5 cellular contexts compared by ENCODE assay signal in genomic region chr18:76600076-76600475, GRCh38.
DNase-seq lines count a peak whose midpoint lies in the region; ATAC-seq and TF ChIP-seq lines count a peak whose summit lies in the region.
"Not testable (repeated sequence)": the region's sequence is repeated elsewhere in the genome, so short reads cannot be mapped to it uniquely, and the experiment has no call there.

No MANE protein-coding gene starts in this region.

- DNase-seq in left lobe of liver (ENCODE audit: low spot score), result peak; percentile 6
- DNase-seq in osteocyte (ENCODE audit: extremely low spot score, unreplicated experiment), result peak; percentile 73
- not testable (repeated sequence) for DNase-seq in testis
- peak; percentile 68 for DNase-seq in type B pancreatic cell (ENCODE audit: extremely low spot score, unreplicated experiment)
- peak; percentile 34 for DNase-seq in ureter (ENCODE audit: low spot score)

- not testable (repeated sequence) for H3K36me3 ChIP-seq in testis (ENCODE audit: low read depth, missing control alignments)

- H3K36me3 Mint-ChIP-seq in osteocyte (ENCODE audit: unreplicated experiment); type B pancreatic cell: not testable (repeated sequence)

- not testable (repeated sequence) for H3K4me1 Mint-ChIP-seq in osteocyte (ENCODE audit: unreplicated experiment); type B pancreatic cell (ENCODE audit: unreplicated experiment)

- H3K4me3 ChIP-seq in testis, result peak overlapping the region; percentile 24 to 39

- not testable (repeated sequence) for TF ChIP-seq CTCF in osteocyte (IDR thresholded peaks at IDR 0.05); testis (IDR thresholded peaks at IDR 0.05); type B pancreatic cell (conservative IDR thresholded peaks at IDR 0.05)

- WGBS in testis, 2 donors, result 91% methylated on average over 19 of the region's 28 CpGs; no CpG with 5 or more reads in 1 of the 2 donors

- not testable (repeated sequence) for TF ChIP-seq POLR2A in testis (IDR thresholded peaks at IDR 0.05)

- H3K27ac Mint-ChIP-seq in osteocyte (ENCODE audit: unreplicated experiment); type B pancreatic cell: not testable (repeated sequence)

- peaks cover 16% of the 10 kb centered on the region for H3K27me3 Mint-ChIP-seq in osteocyte (ENCODE audit: unreplicated experiment)
- H3K27me3 Mint-ChIP-seq in type B pancreatic cell, result not testable (repeated sequence)

- H3K27me3 ChIP-seq in testis, result not testable (repeated sequence)

- not testable (repeated sequence) for H3K9me3 Mint-ChIP-seq in osteocyte (ENCODE audit: unreplicated experiment); type B pancreatic cell

- not testable (repeated sequence) for H3K4me3 Mint-ChIP-seq in osteocyte (ENCODE audit: unreplicated experiment); type B pancreatic cell

- not testable (repeated sequence) for H3K27ac ChIP-seq in testis

- not testable (repeated sequence) for H3K4me1 ChIP-seq in testis

- intact Hi-C loops in testis (cut with DNase I; ENCODE audit: low total_unique reads), result not testable (repeated sequence)

- ATAC-seq in left lobe of liver, result not testable (repeated sequence)

- not testable (repeated sequence) for H3K9me3 ChIP-seq in testis
